ENCODE assay signal across 1 cellular context in genomic region chr16:3065069-3065741, GRCh38.
TF ChIP-seq lines count a peak whose summit lies in the region.

Gene IL32 (plus strand): TSS chr16:3065640. CDS start chr16:3065812, 172 bp downstream.

TF ChIP-seq in GM23338, 12 proteins besides CTCF, POLR2A, EP300 and RAD21 (continued from another document):
- TF ChIP-seq, protein P1, sequence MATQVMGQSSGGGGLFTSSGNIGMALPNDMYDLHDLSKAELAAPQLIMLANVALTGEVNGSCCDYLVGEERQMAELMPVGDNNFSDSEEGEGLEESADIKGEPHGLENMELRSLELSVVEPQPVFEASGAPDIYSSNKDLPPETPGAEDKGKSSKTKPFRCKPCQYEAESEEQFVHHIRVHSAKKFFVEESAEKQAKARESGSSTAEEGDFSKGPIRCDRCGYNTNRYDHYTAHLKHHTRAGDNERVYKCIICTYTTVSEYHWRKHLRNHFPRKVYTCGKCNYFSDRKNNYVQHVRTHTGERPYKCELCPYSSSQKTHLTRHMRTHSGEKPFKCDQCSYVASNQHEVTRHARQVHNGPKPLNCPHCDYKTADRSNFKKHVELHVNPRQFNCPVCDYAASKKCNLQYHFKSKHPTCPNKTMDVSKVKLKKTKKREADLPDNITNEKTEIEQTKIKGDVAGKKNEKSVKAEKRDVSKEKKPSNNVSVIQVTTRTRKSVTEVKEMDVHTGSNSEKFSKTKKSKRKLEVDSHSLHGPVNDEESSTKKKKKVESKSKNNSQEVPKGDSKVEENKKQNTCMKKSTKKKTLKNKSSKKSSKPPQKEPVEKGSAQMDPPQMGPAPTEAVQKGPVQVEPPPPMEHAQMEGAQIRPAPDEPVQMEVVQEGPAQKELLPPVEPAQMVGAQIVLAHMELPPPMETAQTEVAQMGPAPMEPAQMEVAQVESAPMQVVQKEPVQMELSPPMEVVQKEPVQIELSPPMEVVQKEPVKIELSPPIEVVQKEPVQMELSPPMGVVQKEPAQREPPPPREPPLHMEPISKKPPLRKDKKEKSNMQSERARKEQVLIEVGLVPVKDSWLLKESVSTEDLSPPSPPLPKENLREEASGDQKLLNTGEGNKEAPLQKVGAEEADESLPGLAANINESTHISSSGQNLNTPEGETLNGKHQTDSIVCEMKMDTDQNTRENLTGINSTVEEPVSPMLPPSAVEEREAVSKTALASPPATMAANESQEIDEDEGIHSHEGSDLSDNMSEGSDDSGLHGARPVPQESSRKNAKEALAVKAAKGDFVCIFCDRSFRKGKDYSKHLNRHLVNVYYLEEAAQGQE (IDR thresholded peaks at IDR 0.05; ENCODE audit: unreplicated experiment) = no peak
- no peak for TF ChIP-seq ZNF114 (CRISPR knock-in tag; IDR thresholded peaks at IDR 0.05)
- TF ChIP-seq JUNB (IDR thresholded peaks at IDR 0.05; ENCODE audit: unreplicated experiment) = no peak
- no peak for TF ChIP-seq STAT1 (IDR thresholded peaks at IDR 0.05; ENCODE audit: unreplicated experiment)
- no peak for TF ChIP-seq POLR2AphosphoS5 (IDR thresholded peaks at IDR 0.05; ENCODE audit: low read depth)
